8 cellular contexts compared by ENCODE assay signal in genomic region chr18:48007955-48008701, GRCh38.
DNase-seq lines count a peak whose midpoint lies in the region; ATAC-seq and TF ChIP-seq lines count a peak whose summit lies in the region.

No MANE protein-coding gene starts in this region.

- peak; percentile 87 for DNase-seq in NCI-H748 (lab: John Stamatoyannopoulos, UW; ENCODE audit: unreplicated experiment)
- DNase-seq in activated T-cell treated with anti-CD3 and anti-CD28 coated beads, Interleukin-2, amount 50 U/mL, for 24 hours, result peak; percentile 68
- DNase-seq in fibroblast of the aortic adventitia (ENCODE audit: low read depth), result no peak
- DNase-seq in transverse colon, result peak; percentile 73
- no peak for DNase-seq in cerebellar nuclear complex (lab: John Stamatoyannopoulos, UW)

- H3K4me3 ChIP-seq in GM08714 (ENCODE audit: low read length) (peak overlapping the region; percentile 58), fibroblast of the aortic adventitia (ENCODE audit: low read depth, low read length) (peak overlapping the region; percentile 66), neuron (ENCODE audit: low read length) (peak overlapping the region; percentile 28), transverse colon (peak overlapping the region; percentile 27 to 63 (median 41))

- TF ChIP-seq POLR2A in transverse colon (IDR thresholded peaks at IDR 0.05), result no peak

- TF ChIP-seq EP300 in transverse colon (IDR thresholded peaks at IDR 0.05; ENCODE audit: low read depth), result no peak

- no peak overlapping the region for H2AFZ ChIP-seq in neuron (ENCODE audit: low read depth, low read length)

- peaks cover 4% of the 10 kb centered on the region for H3K27me3 ChIP-seq in neuron (ENCODE audit: insufficient read depth, low read length)
- H3K27me3 ChIP-seq in transverse colon, result no peaks in the 10 kb centered on the region

- no peak overlapping the region for H3K27ac Mint-ChIP-seq in activated T-cell treated with anti-CD3 and anti-CD28 coated beads, Interleukin-2, amount 50 U/mL, for 24 hours

- peak; percentile 55 for ATAC-seq in HG02623 (IDR thresholded peaks at IDR 0.05; ENCODE audit: unreplicated experiment)

- in situ Hi-C loops in transverse colon (cut with MboI; ENCODE audit: low pct_ligation_motif_present in 1 of 4, low pct_unique_long_range_greater_than_20kb in 1 of 4, low sequenced_read_pairs in 3 of 4), result no loop called here

- TF ChIP-seq CTCF in fibroblast of the aortic adventitia (IDR thresholded peaks at IDR 0.05; ENCODE audit: insufficient read depth, low read length), result peak; percentile 46
- TF ChIP-seq CTCF in transverse colon (IDR thresholded peaks at IDR 0.05), result peak in 4 of 5 experiments; percentile 44 to 71 (median 64)

- intact Hi-C loops in transverse colon (cut with DNase I; ENCODE audit: low total_unique reads), result no loop called here

- no peaks in the 10 kb centered on the region for H3K36me3 ChIP-seq in neuron (ENCODE audit: insufficient read depth, low read length)
- H3K36me3 ChIP-seq in transverse colon, result no peaks in the 10 kb centered on the region

- H3K27me3 Mint-ChIP-seq in activated T-cell treated with anti-CD3 and anti-CD28 coated beads, Interleukin-2, amount 50 U/mL, for 24 hours, result peaks cover 40% of the 10 kb centered on the region

- H3K9me3 Mint-ChIP-seq in activated T-cell treated with anti-CD3 and anti-CD28 coated beads, Interleukin-2, amount 50 U/mL, for 24 hours, result no peaks in the 10 kb centered on the region

- H3K4me3 Mint-ChIP-seq in activated T-cell treated with anti-CD3 and anti-CD28 coated beads, Interleukin-2, amount 50 U/mL, for 24 hours, result peak overlapping the region; percentile 65

- no peaks in the 10 kb centered on the region for H3K9me3 ChIP-seq in neuron (ENCODE audit: low read length)
- no peaks in the 10 kb centered on the region for H3K9me3 ChIP-seq in transverse colon

- H3K4me1 ChIP-seq in neuron (ENCODE audit: insufficient read depth, low read length) (peaks cover 3% of the 10 kb centered on the region), transverse colon (peaks cover 0 to 17% (median 15%) of the 10 kb centered on the region in 4 donors)

- H3K4me1 Mint-ChIP-seq in activated T-cell treated with anti-CD3 and anti-CD28 coated beads, Interleukin-2, amount 50 U/mL, for 24 hours (ENCODE audit: low read depth), result peaks cover 11% of the 10 kb centered on the region

- WGBS in transverse colon (ENCODE audit: low coverage in 1 of 2), 2 donors, result 14 to 20% methylated on average over 1 to 26 of the region's 68 CpGs

- H3K27ac ChIP-seq in transverse colon, result peak overlapping the region in 2 of 4 donors; percentile 29

- no peaks in the 10 kb centered on the region for H3K36me3 Mint-ChIP-seq in activated T-cell treated with anti-CD3 and anti-CD28 coated beads, Interleukin-2, amount 50 U/mL, for 24 hours (ENCODE audit: low read depth)

Comparison
In these comparisons a context has a peak if more than half of its experiments do, and no peak if none do; other contexts are left out.
1. DNase-seq: peak in NCI-H748 (single experiment), activated T-cell treated with anti-CD3 and anti-CD28 coated beads, Interleukin-2, amount 50 U/mL, for 24 hours (single experiment) and transverse colon (single experiment); none in fibroblast of the aortic adventitia (single experiment) and cerebellar nuclear complex (0 of 2).
2. Peak in every context shown above with its lines, with median percentiles within 50 percentile points of each other: H3K4me3 ChIP-seq.